Comparison of ENCODE assay signal across 16 cellular contexts in the genomic region with DNA sequence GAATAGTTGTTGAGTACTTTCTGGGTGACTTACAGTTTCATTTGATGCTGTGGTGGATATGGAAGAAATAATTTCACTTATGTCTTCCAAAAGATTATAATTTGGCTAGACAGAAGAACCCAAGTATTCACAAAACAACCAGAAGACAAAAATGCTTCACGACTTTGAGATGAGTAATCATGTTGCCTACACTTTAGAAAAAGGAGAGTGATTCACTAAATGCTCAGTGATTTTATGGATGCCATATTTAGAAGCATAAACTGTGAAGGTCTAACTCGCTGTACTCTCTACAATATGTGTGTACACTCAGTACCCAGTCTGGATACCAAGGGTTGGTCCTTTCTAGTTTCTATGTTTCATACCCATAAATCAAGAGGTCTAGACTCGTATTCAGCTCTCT.
"Had no signal": no experiment of that assay in that cellular context is flagged by ENCODE, and none has a peak within 500 bp of the region (broad histone marks: within the 10 kb centered on the region; RNA-seq: fewer than 3 reads in every experiment).

No MANE protein-coding gene starts in this region.

- H3K27ac Mint-ChIP-seq: activated CD4-positive, alpha-beta T cell treated with anti-CD3 and anti-CD28 coated beads for 36 hours; activated CD8-positive, alpha-beta T cell treated with anti-CD3 and anti-CD28 coated beads, Interleukin-2, amount 10 ng/mL, durations not matched to agents 7 days and 5 days; naive thymus-derived CD8-positive, alpha-beta T cell; stimulated activated effector memory CD8-positive, alpha-beta T cell treated with anti-CD3 and anti-CD28 coated beads, Interleukin-12 subunit alpha, Interleukin-12 subunit beta, amount 100 ng/mL, for 72 hours had no signal

- H3K4me1 Mint-ChIP-seq: activated CD4-positive, alpha-beta T cell treated with anti-CD3 and anti-CD28 coated beads for 36 hours; naive thymus-derived CD8-positive, alpha-beta T cell; stimulated activated effector memory CD8-positive, alpha-beta T cell treated with anti-CD3 and anti-CD28 coated beads, Interleukin-12 subunit alpha, Interleukin-12 subunit beta, amount 100 ng/mL, for 72 hours had no signal

- H3K27me3 ChIP-seq: body of pancreas, neutrophil, right atrium auricular region had no signal

- H3K27ac ChIP-seq: body of pancreas, coronary artery, lower lobe of right lung, neutrophil, right atrium auricular region, transverse colon, VCaP had no signal

- DNase-seq: activated CD4-positive, alpha-beta T cell treated with anti-CD3 and anti-CD28 coated beads for 36 hours; activated CD8-positive, alpha-beta T cell treated with anti-CD3 and anti-CD28 coated beads, Interleukin-2, amount 10 ng/mL, durations not matched to agents 7 days and 5 days; activated naive CD4-positive, alpha-beta T cell treated with Interleukin-2 at 50 U/mL for 16 hours; body of pancreas; central memory CD4-positive, alpha-beta T cell; effector CD4-positive, alpha-beta T cell; hypothalamus; lower lobe of right lung; midbrain; naive thymus-derived CD8-positive, alpha-beta T cell; transverse colon had no signal

- H3K4me1 ChIP-seq: body of pancreas, lower lobe of right lung, right atrium auricular region, transverse colon had no signal

- H3K36me3 Mint-ChIP-seq: naive thymus-derived CD8-positive, alpha-beta T cell; stimulated activated effector memory CD8-positive, alpha-beta T cell treated with anti-CD3 and anti-CD28 coated beads, Interleukin-12 subunit alpha, Interleukin-12 subunit beta, amount 100 ng/mL, for 72 hours had no signal

- H3K27me3 Mint-ChIP-seq: activated CD4-positive, alpha-beta T cell treated with anti-CD3 and anti-CD28 coated beads for 36 hours had no signal

- H3K9me3 ChIP-seq: body of pancreas, lower lobe of right lung, neutrophil, right atrium auricular region, transverse colon had no signal

- H3K36me3 ChIP-seq: lower lobe of right lung, neutrophil, right atrium auricular region, transverse colon had no signal

- ATAC-seq: activated CD4-positive, alpha-beta T cell treated with anti-CD3 and anti-CD28 coated beads for 36 hours; activated CD8-positive, alpha-beta T cell treated with anti-CD3 and anti-CD28 coated beads, Interleukin-2, amount 10 ng/mL, durations not matched to agents 7 days and 5 days; body of pancreas; lower lobe of right lung; naive thymus-derived CD8-positive, alpha-beta T cell; stimulated activated effector memory CD8-positive, alpha-beta T cell treated with anti-CD3 and anti-CD28 coated beads, Interleukin-12 subunit alpha, Interleukin-12 subunit beta, amount 100 ng/mL, for 72 hours had no signal

- H3K4me3 Mint-ChIP-seq: activated CD4-positive, alpha-beta T cell treated with anti-CD3 and anti-CD28 coated beads for 36 hours; activated CD8-positive, alpha-beta T cell treated with anti-CD3 and anti-CD28 coated beads, Interleukin-2, amount 10 ng/mL, durations not matched to agents 7 days and 5 days; naive thymus-derived CD8-positive, alpha-beta T cell; stimulated activated effector memory CD8-positive, alpha-beta T cell treated with anti-CD3 and anti-CD28 coated beads, Interleukin-12 subunit alpha, Interleukin-12 subunit beta, amount 100 ng/mL, for 72 hours had no signal

- H3K4me3 ChIP-seq: body of pancreas, coronary artery, lower lobe of right lung, right atrium auricular region, transverse colon had no signal
